ENCODE assay signal across 26 cellular contexts in the genomic region with DNA sequence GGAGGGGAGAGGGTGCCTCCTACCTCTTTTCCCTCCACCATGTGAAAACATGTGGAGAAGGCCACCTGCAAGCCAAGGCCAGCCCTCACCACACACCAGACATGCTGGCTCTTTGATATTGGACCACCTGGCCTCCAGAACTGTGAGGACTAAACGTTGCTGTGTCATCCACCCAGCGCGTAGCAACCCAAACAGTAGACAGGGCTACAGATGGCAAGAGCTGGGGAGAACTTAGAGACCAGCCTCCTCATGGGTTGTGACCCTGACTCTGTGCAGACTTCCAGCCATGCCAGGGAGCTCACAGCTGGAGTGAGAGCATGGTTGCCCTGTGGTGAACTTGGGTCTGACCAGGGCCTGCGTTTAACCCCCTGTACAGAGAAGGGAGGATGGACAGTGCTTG.
DNase-seq lines count a peak whose midpoint lies in the region; ATAC-seq, FAIRE-seq and TF ChIP-seq lines count a peak whose summit lies in the region.
"Had no signal": no experiment of that assay in that cellular context is flagged by ENCODE, and none has a peak within 500 bp of the region (broad histone marks: within the 10 kb centered on the region; RNA-seq: fewer than 3 reads in every experiment).

No MANE protein-coding gene starts in this region.

- H3K4me1 ChIP-seq in pancreas (peaks cover 0 to 21% (median 15%) of the 10 kb centered on the region in 3 donors), mesendoderm (ENCODE audit: control insufficient read depth, low read depth, low read length) (no peaks in the 10 kb centered on the region)
- H3K4me1 ChIP-seq: BE2C, Peyer's patch had no signal

- H3K9me3 Mint-ChIP-seq in natural killer cell treated with Interleukin-12 subunit alpha and Interleukin-12 subunit beta and Interleukin-15 and Interleukin-18, amount 100 ng/mL, for 72 hours, result no peaks in the 10 kb centered on the region
- no peaks in the 10 kb centered on the region for H3K9me3 Mint-ChIP-seq in natural killer cell
- H3K9me3 Mint-ChIP-seq: CD4-positive, alpha-beta memory T cell; HFFc6 had no signal

- no peak overlapping the region for H4K5ac ChIP-seq in mesendoderm (ENCODE audit: low read length)

- H3K18ac ChIP-seq in mesendoderm (ENCODE audit: low read length), result no peak overlapping the region

- H2BK15ac ChIP-seq in mesendoderm (replicated peaks; ENCODE audit: low read depth), result no peak overlapping the region

- no peaks in the 10 kb centered on the region for H3K79me1 ChIP-seq in mesendoderm (ENCODE audit: low read length)

- no peak overlapping the region for H3K56ac ChIP-seq in mesendoderm (ENCODE audit: low read length)

- intact Hi-C loops in natural killer cell (cut with micrococcal nuclease), result no loop called here
- intact Hi-C loops in pancreas (cut with DNase I), result no loop called here

- no peaks in the 10 kb centered on the region for H3K79me2 ChIP-seq in mesendoderm (ENCODE audit: control insufficient read depth, insufficient read depth, low read length)

- 41 to 43% methylated on average over 4 of the region's 4 CpGs for WGBS in pancreas, 2 donors
- WGBS in mesendoderm (ENCODE audit: extremely low coverage, insufficient coverage, low lambda C conversion rate), result no CpG with 5 or more reads among the region's 4 CpGs

- TF ChIP-seq CTCF in natural killer cell (IDR thresholded peaks at IDR 0.05) (no peak), coronary artery (IDR thresholded peaks at IDR 0.05) (no peak), pancreas (IDR thresholded peaks at IDR 0.05) (no peak)

- peak; percentile 22 to 44 for ATAC-seq in natural killer cell treated with Interleukin-12 subunit alpha and Interleukin-12 subunit beta and Interleukin-15 and Interleukin-18, amount 100 ng/mL, for 72 hours
- ATAC-seq in natural killer cell (no peak), pancreas (peak; percentile 39 to 71 (median 47))
- ATAC-seq: GM12878, HepG2 had no signal

- no peak overlapping the region for H3K4me3 Mint-ChIP-seq in natural killer cell treated with Interleukin-12 subunit alpha and Interleukin-12 subunit beta and Interleukin-15 and Interleukin-18, amount 100 ng/mL, for 72 hours
- no peak overlapping the region for H3K4me3 Mint-ChIP-seq in natural killer cell
- H3K4me3 Mint-ChIP-seq: CD4-positive, alpha-beta memory T cell; HFFc6 had no signal

- H2BK120ac ChIP-seq in mesendoderm (ENCODE audit: low read depth, low read length), result no peak overlapping the region

- no peak overlapping the region for H3K23ac ChIP-seq in mesendoderm (ENCODE audit: low read length)

- no peaks in the 10 kb centered on the region for H3K36me3 Mint-ChIP-seq in natural killer cell treated with Interleukin-12 subunit alpha and Interleukin-12 subunit beta and Interleukin-15 and Interleukin-18, amount 100 ng/mL, for 72 hours
- no peaks in the 10 kb centered on the region for H3K36me3 Mint-ChIP-seq in natural killer cell
- H3K36me3 Mint-ChIP-seq: CD4-positive, alpha-beta memory T cell had no signal

- no peak overlapping the region for H3K4ac ChIP-seq in mesendoderm (ENCODE audit: low read depth, low read length)

- no peak for DNase-seq in natural killer cell treated with Interleukin-12 subunit alpha and Interleukin-12 subunit beta and Interleukin-15 and Interleukin-18, amount 100 ng/mL, for 72 hours (ENCODE audit: low spot score)
- DNase-seq in natural killer cell (no peak), coronary artery (ENCODE audit: low spot score) (peak; percentile 64), pancreas (peak in 2 of 6 donors; percentile 14 to 61), glomerular visceral epithelial cell (ENCODE audit: extremely low spot score) (no peak), NCI-H2107 (lab: John Stamatoyannopoulos, UW) (no peak), mesendoderm (no peak)
- DNase-seq: BE2C; Caco-2; CD4-positive, alpha-beta memory T cell; DMS 273 treated with DMSO at 0.1 percent for 48 hours; DMS79 treated with DMSO at 0.1 percent for 48 hours; H7; HFFc6; KG1; NCI-H1092; NCI-H1436; NCI-H2029 treated with DMSO at 0.1 percent for 48 hours; NCI-H2171 treated with DMSO at 0.1 percent for 48 hours; NCI-H524 treated with DMSO at 0.1 percent for 48 hours; NCI-H82; Peyer's patch; SJCRH30 had no signal

- no peak overlapping the region for H2BK5ac ChIP-seq in mesendoderm (ENCODE audit: low read length)

- no peak overlapping the region for H4K8ac ChIP-seq in mesendoderm (ENCODE audit: low read depth, low read length)

- H3K9me3 ChIP-seq in pancreas, result no peaks in the 10 kb centered on the region
- H3K9me3 ChIP-seq: BE2C, Caco-2, Peyer's patch, SJCRH30 had no signal

- no peaks in the 10 kb centered on the region for H3K27me3 ChIP-seq in pancreas
- no peaks in the 10 kb centered on the region for H3K27me3 ChIP-seq in mesendoderm (ENCODE audit: insufficient read depth, low read length, poor library complexity)
- H3K27me3 ChIP-seq: BE2C, Peyer's patch, SJCRH30 had no signal

- H3K36me3 ChIP-seq in pancreas, result no peaks in the 10 kb centered on the region
- no peaks in the 10 kb centered on the region for H3K36me3 ChIP-seq in mesendoderm (ENCODE audit: control insufficient read depth, insufficient read depth, low read length)
- H3K36me3 ChIP-seq: BE2C, Peyer's patch, SJCRH30 had no signal

- H3K4me3 ChIP-seq in coronary artery (no peak overlapping the region), pancreas (no peak overlapping the region), mesendoderm (ENCODE audit: low read length) (no peak overlapping the region)
- H3K4me3 ChIP-seq: GM12878, Peyer's patch, SJCRH30 had no signal

- no peak overlapping the region for H3K27ac Mint-ChIP-seq in natural killer cell treated with Interleukin-12 subunit alpha and Interleukin-12 subunit beta and Interleukin-15 and Interleukin-18, amount 100 ng/mL, for 72 hours
- H3K27ac Mint-ChIP-seq in natural killer cell, result no peak overlapping the region
- H3K27ac Mint-ChIP-seq: CD4-positive, alpha-beta memory T cell; HFFc6 had no signal

- H3K27me3 Mint-ChIP-seq in natural killer cell treated with Interleukin-12 subunit alpha and Interleukin-12 subunit beta and Interleukin-15 and Interleukin-18, amount 100 ng/mL, for 72 hours, result peaks cover 6 to 23% of the 10 kb centered on the region in 2 donors
- H3K27me3 Mint-ChIP-seq in natural killer cell (ENCODE audit: low read depth in 2 of 2), result peaks cover 5 to 27% of the 10 kb centered on the region in 2 donors

- H3K9ac ChIP-seq in mesendoderm (ENCODE audit: low read length), result no peak overlapping the region

- H3K27ac ChIP-seq in coronary artery (no peak overlapping the region), pancreas (no peak overlapping the region), mesendoderm (ENCODE audit: low read depth, low read length) (no peak overlapping the region)
- H3K27ac ChIP-seq: HL-60, Peyer's patch, SJCRH30 had no signal

- no peak overlapping the region for H2AK5ac ChIP-seq in mesendoderm (ENCODE audit: low read length)

- H3K4me1 Mint-ChIP-seq in natural killer cell treated with Interleukin-12 subunit alpha and Interleukin-12 subunit beta and Interleukin-15 and Interleukin-18, amount 100 ng/mL, for 72 hours (ENCODE audit: low read depth in 2 of 2), result no peaks in the 10 kb centered on the region
- H3K4me1 Mint-ChIP-seq in natural killer cell, result no peaks in the 10 kb centered on the region
- H3K4me1 Mint-ChIP-seq: CD4-positive, alpha-beta memory T cell had no signal

- FAIRE-seq in pancreas (lab: Jason Lieb, UNC), result no peak
- FAIRE-seq: GM12878, HepG2 had no signal

- no peak overlapping the region for H3K4me2 ChIP-seq in mesendoderm (ENCODE audit: low read length)

Comparison
In these comparisons a context has a peak if more than half of its experiments do, and no peak if none do; other contexts are left out.
1. ATAC-seq: peak in natural killer cell treated with Interleukin-12 subunit alpha and Interleukin-12 subunit beta and Interleukin-15 and Interleukin-18, amount 100 ng/mL, for 72 hours (2 of 2) and pancreas (4 of 4); none in natural killer cell (0 of 3).